In the genomic region with DNA sequence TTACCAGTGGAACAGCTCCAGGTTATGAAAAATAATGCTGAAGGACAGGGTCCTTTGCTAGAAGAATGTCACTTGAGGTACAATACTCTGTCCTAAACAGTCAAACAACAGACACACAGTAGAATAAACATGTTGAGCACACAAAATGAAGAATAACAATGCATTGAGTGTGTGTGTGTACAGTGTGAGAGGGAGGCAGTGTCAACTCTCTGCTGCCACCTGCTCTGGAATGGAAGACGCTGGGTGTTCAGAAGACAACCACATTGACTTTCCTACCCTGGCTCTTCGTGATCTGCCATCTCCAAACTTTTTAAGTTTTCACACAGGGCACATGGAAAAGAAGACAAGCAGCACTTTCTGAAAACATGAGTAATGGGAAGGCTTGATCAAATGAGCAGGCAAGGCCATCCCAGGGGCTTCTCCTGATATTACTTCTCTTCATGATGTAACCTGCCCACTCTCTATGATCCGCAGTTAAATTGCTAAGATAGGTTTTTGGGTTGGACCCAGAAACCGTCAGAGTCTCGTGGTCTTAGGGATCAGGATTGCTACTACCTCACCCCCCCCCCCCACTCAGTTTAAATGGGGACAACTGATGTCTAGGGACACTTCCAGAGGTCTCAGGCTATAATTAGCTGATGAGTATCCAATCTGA, we compare ENCODE assay signal across 14 cellular contexts.
DNase-seq lines count a peak whose midpoint lies in the region; ATAC-seq, FAIRE-seq and TF ChIP-seq lines count a peak whose summit lies in the region.
"Had no signal": no experiment of that assay in that cellular context is flagged by ENCODE, and none has a peak within 500 bp of the region (broad histone marks: within the 10 kb centered on the region; RNA-seq: fewer than 3 reads in every experiment).

No MANE protein-coding gene starts in this region.

- TSS peak; percentile 62 for BruUV-seq in MCF 10A (replicated peaks; lab: Mats Ljungman, UMichigan)
- BruUV-seq in OCI-LY7 (replicated peaks; lab: Mats Ljungman, UMichigan): no TSS peak

- FAIRE-seq in keratinocyte (lab: Jason Lieb, UNC): peak; percentile 77
- FAIRE-seq: urothelium cell line had no signal

- H3K9me1 ChIP-seq in keratinocyte (ENCODE audit: control insufficient read depth, extremely low read depth, insufficient read depth, low read length): no peaks in the 10 kb centered on the region

- no peak for ATAC-seq in GM19467 (IDR thresholded peaks at IDR 0.05; ENCODE audit: unreplicated experiment)
- ATAC-seq: stimulated activated memory B cell treated with anti-CD40 and anti-IgM and Interleukin-4, amounts not matched to agents 10 μg/mL and 1 μg/mL and 100 μg/mL, for 72 hours had no signal

- intact Hi-C loops in MCF 10A (cut with micrococcal nuclease) (no loop called here), stomach (cut with DNase I; ENCODE audit: low total_unique reads) (no loop called here), OCI-LY7 (cut with micrococcal nuclease; ENCODE audit: unreplicated experiment) (no loop called here)

- H3K4me1 Mint-ChIP-seq in MCF 10A (ENCODE audit: insufficient read depth, unreplicated experiment): peaks cover 20% of the 10 kb centered on the region
- H3K4me1 Mint-ChIP-seq: stimulated activated memory B cell treated with anti-CD40 and anti-IgM and Interleukin-4, amounts not matched to agents 10 μg/mL and 1 μg/mL and 100 μg/mL, for 72 hours had no signal

- H3K27me3 Mint-ChIP-seq in MCF 10A (ENCODE audit: insufficient read depth, unreplicated experiment): no peaks in the 10 kb centered on the region

- H2AFZ ChIP-seq in keratinocyte (ENCODE audit: control insufficient read depth, low read length): peak overlapping the region; percentile 69
- no peak overlapping the region for H2AFZ ChIP-seq in OCI-LY7 (ENCODE audit: low read length)

- TF ChIP-seq EP300 in stomach (IDR thresholded peaks at IDR 0.05): no peak

- dilution Hi-C loops in keratinocyte (cut with MboI; ENCODE audit: extremely low pct_ligation_motif_present, low sequenced_read_pairs): no loop called here

- H3K27me3 ChIP-seq in keratinocyte (ENCODE audit: control insufficient read depth, extremely low read depth, insufficient read depth, low read length) (no peaks in the 10 kb centered on the region), stomach (no peaks in the 10 kb centered on the region)
- H3K27me3 ChIP-seq: neutrophil had no signal

- no peaks in the 10 kb centered on the region for H4K20me1 ChIP-seq in keratinocyte (ENCODE audit: control insufficient read depth, extremely low read depth, insufficient read depth, low read length)
- H4K20me1 ChIP-seq in OCI-LY7 (ENCODE audit: insufficient read depth, low read length): no peaks in the 10 kb centered on the region

- H3K4me3 ChIP-seq in keratinocyte (ENCODE audit: control insufficient read depth in 2 of 3, extremely low read depth in 1 of 3, insufficient read depth in 2 of 3, low read depth in 1 of 3, low read length in 3 of 3) (peak overlapping the region; percentile 33 to 55 (median 47)), stomach (no peak overlapping the region), OCI-LY7 (ENCODE audit: low read depth, low read length, poor library complexity, severe bottlenecking) (no peak overlapping the region)

- TF ChIP-seq POLR2A in stomach (IDR thresholded peaks at IDR 0.05): no peak

- no peaks in the 10 kb centered on the region for H3K36me3 ChIP-seq in keratinocyte (ENCODE audit: control insufficient read depth in 2 of 2, extremely low read depth in 1 of 2, insufficient read depth in 2 of 2, low read length in 2 of 2)
- no peaks in the 10 kb centered on the region for H3K36me3 ChIP-seq in stomach
- no peaks in the 10 kb centered on the region for H3K36me3 ChIP-seq in OCI-LY7 (ENCODE audit: insufficient read depth, low read length)
- H3K36me3 ChIP-seq: neutrophil had no signal

- WGBS in stomach, 5 donors: 60 to 82% (median 70%) methylated on average over 5 of the region's 5 CpGs

- H3K4me1 ChIP-seq in keratinocyte (ENCODE audit: control insufficient read depth, extremely low read depth, insufficient read depth, low read length) (peaks cover 14% of the 10 kb centered on the region), stomach (peaks cover 8 to 45% (median 17%) of the 10 kb centered on the region in 4 donors), OCI-LY7 (ENCODE audit: insufficient read depth, low read length, poor library complexity, severe bottlenecking) (no peaks in the 10 kb centered on the region)

- H3K4me2 ChIP-seq in keratinocyte (ENCODE audit: control insufficient read depth, extremely low read depth, insufficient read depth, low read depth, low read length) (peak overlapping the region; percentile 73), OCI-LY7 (ENCODE audit: low read length) (no peak overlapping the region)

- POLR2A ChIA-PET in MCF 10A (lab: Yijun Ruan, JAX) (interaction anchor here (1.0 to 1.7 kb wide), 2 partner anchors 12 to 44 kb away, joined by 3 read pairs; no protein-coding TSS in a partner anchor), OCI-LY7 (lab: Charles Lee) (no interaction called here)

- no peaks in the 10 kb centered on the region for H3K36me3 Mint-ChIP-seq in MCF 10A (ENCODE audit: insufficient read depth, unreplicated experiment)

- peak overlapping the region; percentile 55 for H3K27ac Mint-ChIP-seq in MCF 10A (ENCODE audit: low read depth, unreplicated experiment)
- H3K27ac Mint-ChIP-seq: stimulated activated memory B cell treated with anti-CD40 and anti-IgM and Interleukin-4, amounts not matched to agents 10 μg/mL and 1 μg/mL and 100 μg/mL, for 72 hours had no signal

- in situ Hi-C loops in G401 (cut with HindIII; ENCODE audit: low sequenced_read_pairs): no loop called here

- H3K27ac ChIP-seq in keratinocyte (ENCODE audit: control insufficient read depth, insufficient read depth, low read length) (peak overlapping the region; percentile 88), stomach (peak overlapping the region in 3 of 5 donors; percentile 26 to 70 (median 32)), OCI-LY7 (ENCODE audit: low read depth, low read length, poor library complexity, severe bottlenecking) (no peak overlapping the region)
- H3K27ac ChIP-seq: neutrophil had no signal

- TF ChIP-seq CTCF in MCF 10A (IDR thresholded peaks at IDR 0.05; ENCODE audit: unreplicated experiment) (no peak), keratinocyte (optimal IDR thresholded peaks at IDR 0.05 in 1 of 3, IDR thresholded peaks at IDR 0.05 in 1 of 3, conservative IDR thresholded peaks at IDR 0.05 in 1 of 3; ENCODE audit: extremely low read depth in 1 of 3, insufficient read depth in 2 of 3, low read length in 3 of 3) (peak in 2 of 3 experiments; percentile 12 to 48), stomach (IDR thresholded peaks at IDR 0.05) (no peak), OCI-LY7 (conservative IDR thresholded peaks at IDR 0.05; ENCODE audit: low read length) (no peak)

- H3K9me3 ChIP-seq in keratinocyte (ENCODE audit: control insufficient read depth, low read depth, low read length) (peaks cover 3% of the 10 kb centered on the region), stomach (peaks cover 0 to 20% (median 7%) of the 10 kb centered on the region in 4 donors), OCI-LY7 (ENCODE audit: low read length) (no peaks in the 10 kb centered on the region)
- H3K9me3 ChIP-seq: neutrophil had no signal

- peak overlapping the region; percentile 53 for H3K4me3 Mint-ChIP-seq in MCF 10A (ENCODE audit: unreplicated experiment)
- H3K4me3 Mint-ChIP-seq: stimulated activated memory B cell treated with anti-CD40 and anti-IgM and Interleukin-4, amounts not matched to agents 10 μg/mL and 1 μg/mL and 100 μg/mL, for 72 hours had no signal

- H3K79me2 ChIP-seq in keratinocyte (ENCODE audit: control insufficient read depth, insufficient read depth, low read length) (no peaks in the 10 kb centered on the region), OCI-LY7 (ENCODE audit: insufficient read depth, low read depth, low read length) (no peaks in the 10 kb centered on the region)

- peak; percentile 9 for DNase-seq in G401 (ENCODE audit: low spot score)
- no peak for DNase-seq in MCF 10A (ENCODE audit: unreplicated experiment)
- no peak for DNase-seq in keratinocyte (ENCODE audit: low read depth, low spot score)
- no peak for DNase-seq in stomach
- DNase-seq in NOMO-1 (lab: John Stamatoyannopoulos, UW; ENCODE audit: unreplicated experiment in 2 of 2): no peak
- DNase-seq in NCI-H2171 (lab: John Stamatoyannopoulos, UW): no peak
- no peak for DNase-seq in OCI-LY7 (ENCODE audit: low spot score)
- DNase-seq: activated T-cell treated with anti-CD3 and anti-CD28 coated beads, Interleukin-2, amount 50 U/mL, for 1 hour; Calu3; NCI-H1105 treated with DMSO at 0.1 percent for 48 hours had no signal

- no peaks in the 10 kb centered on the region for H3K9me3 Mint-ChIP-seq in MCF 10A (ENCODE audit: unreplicated experiment)

- no peaks in the 10 kb centered on the region for H3K9me2 ChIP-seq in OCI-LY7 (ENCODE audit: insufficient read depth, low read length)

- CTCF ChIA-PET in MCF 10A (lab: Yijun Ruan, JAX): interaction anchor here (0.6 to 2.0 kb wide), 2 partner anchors 31 to 320 kb away, joined by 4 to 8 read pairs; no protein-coding TSS in a partner anchor
- CTCF ChIA-PET in OCI-LY7 (lab: Charles Lee; ENCODE audit: unreplicated experiment): no interaction called here

- H3K9ac ChIP-seq in keratinocyte (ENCODE audit: control insufficient read depth, extremely low read depth, insufficient read depth, low read length): peak overlapping the region; percentile 61

Comparison
In these comparisons a context has a peak if more than half of its experiments do, and no peak if none do; other contexts are left out.
1. CTCF ChIP-seq: peak in keratinocyte (2 of 3); none in MCF 10A (single experiment), stomach (0 of 7) and OCI-LY7 (single experiment).
2. H3K4me3 ChIP-seq: peak in keratinocyte (3 of 3); none in stomach (0 of 4) and OCI-LY7 (single experiment).